ENCODE assay signal across 24 cellular contexts in the genomic region with DNA sequence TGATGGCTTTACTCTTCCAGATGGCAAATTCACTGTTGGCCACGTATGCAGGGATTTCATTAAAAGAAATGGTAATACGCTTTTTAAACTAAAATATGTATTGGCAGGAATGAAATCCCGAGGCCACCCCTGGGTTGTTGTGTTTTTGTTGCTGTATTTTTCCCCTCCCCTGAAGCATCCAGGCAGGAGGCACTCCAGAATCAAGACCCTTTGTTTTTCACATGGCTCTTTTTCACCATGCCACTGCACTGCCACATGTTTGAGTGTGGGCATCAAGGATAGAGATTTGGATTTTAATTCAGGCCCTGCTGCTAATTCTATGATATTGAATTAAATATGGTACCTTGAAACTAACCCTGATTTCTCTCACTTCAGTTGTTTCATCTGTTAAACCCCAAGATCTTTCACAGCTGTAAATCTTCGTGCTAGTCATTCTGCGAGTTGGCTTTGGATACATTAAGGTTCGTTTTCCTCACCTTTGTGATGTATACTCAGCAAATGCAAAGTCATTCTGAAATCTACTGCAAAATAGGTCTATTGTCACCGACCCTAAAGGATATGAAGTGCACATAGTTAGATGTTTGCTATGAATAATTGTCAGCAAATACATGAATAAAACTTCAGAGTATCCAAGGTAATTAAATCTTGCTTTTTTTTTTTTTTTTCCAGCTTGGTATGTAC.
A peak's percentile ranks its signal among the peaks of the same experiment; 100 is the strongest.
DNase-seq lines count a peak whose midpoint lies in the region; ATAC-seq and TF ChIP-seq lines count a peak whose summit lies in the region.
"Had no signal": no experiment of that assay in that cellular context is flagged by ENCODE, and none has a peak within 500 bp of the region (broad histone marks: within the 10 kb centered on the region; RNA-seq: fewer than 3 reads in every experiment).

No MANE protein-coding gene starts in this region.

- POLR2A ChIA-PET in HEK293T (lab: Yijun Ruan, JAX): no interaction called here

- DNase-seq in NCI-H524 (lab: John Stamatoyannopoulos, UW) (no peak), HEK293T (ENCODE audit: extremely low spot score) (no peak)
- DNase-seq: ACHN; activated CD4-positive, alpha-beta T cell treated with anti-CD3 and anti-CD28 coated beads for 4 hours; activated naive CD4-positive, alpha-beta T cell treated with anti-CD3 and anti-CD28 coated beads, Interleukin-2, amount 10 ng/mL, durations not matched to agents 7 days and 5 days; amygdala; Calu3; HCEC 1CT; kidney; NCI-H1048; NCI-H2029 treated with DMSO at 0.1 percent for 48 hours; NCI-H510A treated with DMSO at 0.1 percent for 48 hours; occipital lobe; small intestine; stimulated activated CD4-positive, alpha-beta T cell treated with anti-CD3 and anti-CD28 coated beads, Interleukin-2, amount 100 ng/mL, for 24 hours; stimulated activated naive B cell treated with anti-CD40 and anti-IgM and Interleukin-4, amounts not matched to agents 10 μg/mL and 1 μg/mL and 100 μg/mL, for 72 hours; T-helper 17 cell had no signal

- no peaks in the 10 kb centered on the region for H3K9me3 Mint-ChIP-seq in stimulated activated memory B cell treated with anti-CD40 and anti-IgM and Interleukin-4, amounts not matched to agents 10 μg/mL and 1 μg/mL and 100 μg/mL, for 72 hours
- H3K9me3 Mint-ChIP-seq: activated naive CD4-positive, alpha-beta T cell treated with anti-CD3 and anti-CD28 coated beads, Interleukin-2, amount 10 ng/mL, durations not matched to agents 7 days and 5 days; stimulated activated naive B cell treated with anti-CD40 and anti-IgM and Interleukin-4, amounts not matched to agents 10 μg/mL and 1 μg/mL and 100 μg/mL, for 72 hours had no signal

- ATAC-seq in GM18873 (IDR thresholded peaks at IDR 0.05; ENCODE audit: low FRiP score, unreplicated experiment): peak; percentile 73
- peak; percentile 60 for ATAC-seq in GM21619 (IDR thresholded peaks at IDR 0.05; ENCODE audit: unreplicated experiment)
- ATAC-seq in HG02973 (IDR thresholded peaks at IDR 0.05; ENCODE audit: unreplicated experiment): peak; percentile 52
- peak; percentile 60 for ATAC-seq in HG03565 (IDR thresholded peaks at IDR 0.05; ENCODE audit: unreplicated experiment)
- no peak for ATAC-seq in GM21360 (IDR thresholded peaks at IDR 0.05; ENCODE audit: unreplicated experiment)
- no peak for ATAC-seq in stimulated activated memory B cell treated with anti-CD40 and anti-IgM and Interleukin-4, amounts not matched to agents 10 μg/mL and 1 μg/mL and 100 μg/mL, for 72 hours
- ATAC-seq: HepG2; stimulated activated naive B cell treated with anti-CD40 and anti-IgM and Interleukin-4, amounts not matched to agents 10 μg/mL and 1 μg/mL and 100 μg/mL, for 72 hours; T-helper 17 cell had no signal

- no peak overlapping the region for H3K27ac Mint-ChIP-seq in stimulated activated memory B cell treated with anti-CD40 and anti-IgM and Interleukin-4, amounts not matched to agents 10 μg/mL and 1 μg/mL and 100 μg/mL, for 72 hours
- H3K27ac Mint-ChIP-seq: activated naive CD4-positive, alpha-beta T cell treated with anti-CD3 and anti-CD28 coated beads, Interleukin-2, amount 10 ng/mL, durations not matched to agents 7 days and 5 days; stimulated activated naive B cell treated with anti-CD40 and anti-IgM and Interleukin-4, amounts not matched to agents 10 μg/mL and 1 μg/mL and 100 μg/mL, for 72 hours; T-helper 17 cell had no signal

- H3K36me3 Mint-ChIP-seq in stimulated activated memory B cell treated with anti-CD40 and anti-IgM and Interleukin-4, amounts not matched to agents 10 μg/mL and 1 μg/mL and 100 μg/mL, for 72 hours: no peaks in the 10 kb centered on the region
- H3K36me3 Mint-ChIP-seq: activated naive CD4-positive, alpha-beta T cell treated with anti-CD3 and anti-CD28 coated beads, Interleukin-2, amount 10 ng/mL, durations not matched to agents 7 days and 5 days; stimulated activated naive B cell treated with anti-CD40 and anti-IgM and Interleukin-4, amounts not matched to agents 10 μg/mL and 1 μg/mL and 100 μg/mL, for 72 hours had no signal

- H3K27me3 Mint-ChIP-seq in stimulated activated memory B cell treated with anti-CD40 and anti-IgM and Interleukin-4, amounts not matched to agents 10 μg/mL and 1 μg/mL and 100 μg/mL, for 72 hours: no peaks in the 10 kb centered on the region
- H3K27me3 Mint-ChIP-seq: activated naive CD4-positive, alpha-beta T cell treated with anti-CD3 and anti-CD28 coated beads, Interleukin-2, amount 10 ng/mL, durations not matched to agents 7 days and 5 days; stimulated activated naive B cell treated with anti-CD40 and anti-IgM and Interleukin-4, amounts not matched to agents 10 μg/mL and 1 μg/mL and 100 μg/mL, for 72 hours; T-helper 17 cell had no signal

- no peaks in the 10 kb centered on the region for H3K4me1 Mint-ChIP-seq in stimulated activated memory B cell treated with anti-CD40 and anti-IgM and Interleukin-4, amounts not matched to agents 10 μg/mL and 1 μg/mL and 100 μg/mL, for 72 hours
- H3K4me1 Mint-ChIP-seq: activated naive CD4-positive, alpha-beta T cell treated with anti-CD3 and anti-CD28 coated beads, Interleukin-2, amount 10 ng/mL, durations not matched to agents 7 days and 5 days; stimulated activated naive B cell treated with anti-CD40 and anti-IgM and Interleukin-4, amounts not matched to agents 10 μg/mL and 1 μg/mL and 100 μg/mL, for 72 hours; T-helper 17 cell had no signal

- CTCF ChIA-PET in HEK293T (lab: Yijun Ruan, JAX): no interaction called here

- no peak overlapping the region for H3K4me3 Mint-ChIP-seq in stimulated activated memory B cell treated with anti-CD40 and anti-IgM and Interleukin-4, amounts not matched to agents 10 μg/mL and 1 μg/mL and 100 μg/mL, for 72 hours
- H3K4me3 Mint-ChIP-seq: activated naive CD4-positive, alpha-beta T cell treated with anti-CD3 and anti-CD28 coated beads, Interleukin-2, amount 10 ng/mL, durations not matched to agents 7 days and 5 days; stimulated activated naive B cell treated with anti-CD40 and anti-IgM and Interleukin-4, amounts not matched to agents 10 μg/mL and 1 μg/mL and 100 μg/mL, for 72 hours; T-helper 17 cell had no signal

TF ChIP-seq in HEK293T, 16 proteins besides CTCF, POLR2A, EP300 and RAD21:
- TF ChIP-seq SUZ12 (IDR thresholded peaks at IDR 0.05): no peak
- no peak for TF ChIP-seq BHLHE40 (IDR thresholded peaks at IDR 0.05; ENCODE audit: borderline replicate concordance)
- TF ChIP-seq FOXK2 (IDR thresholded peaks at IDR 0.05): no peak
- no peak for TF ChIP-seq PKNOX1 (IDR thresholded peaks at IDR 0.05)
- TF ChIP-seq HDGF (IDR thresholded peaks at IDR 0.05; ENCODE audit: borderline replicate concordance): no peak
- no peak for TF ChIP-seq LEF1 (IDR thresholded peaks at IDR 0.05; ENCODE audit: borderline replicate concordance)
- no peak for TF ChIP-seq L3MBTL2 (conservative IDR thresholded peaks at IDR 0.05)
- TF ChIP-seq FOXM1 (IDR thresholded peaks at IDR 0.05; ENCODE audit: borderline replicate concordance): no peak
- TF ChIP-seq ZNF384 (IDR thresholded peaks at IDR 0.05): no peak
- no peak for TF ChIP-seq ELF4 (IDR thresholded peaks at IDR 0.05)
- no peak for TF ChIP-seq CTBP1 (IDR thresholded peaks at IDR 0.05; ENCODE audit: borderline replicate concordance)
- no peak for TF ChIP-seq SP1 (IDR thresholded peaks at IDR 0.05)
- no peak for TF ChIP-seq FOXA1 (IDR thresholded peaks at IDR 0.05)
- no peak for TF ChIP-seq NFRKB (IDR thresholded peaks at IDR 0.05)

Comparison
In these comparisons a context has a peak if more than half of its experiments do, and no peak if none do; other contexts are left out.
1. ATAC-seq: peak in GM18873 (single experiment), GM21619 (single experiment), HG02973 (single experiment) and HG03565 (single experiment); none in GM21360 (single experiment) and stimulated activated memory B cell treated with anti-CD40 and anti-IgM and Interleukin-4, amounts not matched to agents 10 μg/mL and 1 μg/mL and 100 μg/mL, for 72 hours (single experiment).